ENCODE assay signal across 15 cellular contexts in the genomic region with DNA sequence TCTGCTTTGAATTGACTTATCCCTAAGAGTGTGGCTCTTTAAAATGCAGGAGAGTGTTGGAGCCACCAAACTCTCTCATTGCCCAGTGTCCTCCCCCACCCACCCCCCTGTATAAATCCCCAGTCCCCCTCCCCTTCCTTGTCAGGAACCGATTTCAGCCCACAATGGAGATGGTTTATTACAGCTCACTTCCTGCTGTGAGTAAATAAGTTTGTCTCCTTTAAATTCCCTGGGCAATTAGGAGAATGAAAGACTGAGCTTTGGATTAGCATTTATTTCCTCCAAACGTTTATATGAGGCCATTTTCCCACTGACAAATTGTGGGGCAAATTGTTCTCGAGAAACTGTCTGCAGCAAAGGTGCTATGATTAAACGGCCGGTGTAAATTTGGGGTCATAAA.
DNase-seq lines count a peak whose midpoint lies in the region; ATAC-seq and TF ChIP-seq lines count a peak whose summit lies in the region.
"Had no signal": no experiment of that assay in that cellular context is flagged by ENCODE, and none has a peak within 500 bp of the region (broad histone marks: within the 10 kb centered on the region; RNA-seq: fewer than 3 reads in every experiment).

No MANE protein-coding gene starts in this region.

- no peak overlapping the region for H3K9ac ChIP-seq in neural progenitor cell

- H3K4me3 Mint-ChIP-seq in GM23338 (no peak overlapping the region), neural progenitor cell (no peak overlapping the region)
- H3K4me3 Mint-ChIP-seq: T-helper 1 cell treated with Interleukin-12 subunit alpha and Interleukin-12 subunit beta and Interleukin-4 antibody, amounts not matched to agents 30 μg/mL and 1 μg/mL, for 36 hours had no signal

- H4K20me1 ChIP-seq in GM23338 (replicated peaks; ENCODE audit: insufficient read depth): no peaks in the 10 kb centered on the region
- H4K20me1 ChIP-seq in neural progenitor cell (ENCODE audit: low read depth): no peaks in the 10 kb centered on the region

- H3K4me3 ChIP-seq in GM23338 (no peak overlapping the region), neural progenitor cell (no peak overlapping the region), lower leg skin (ENCODE audit: low read depth, poor library complexity, severe bottlenecking) (no peak overlapping the region)
- H3K4me3 ChIP-seq: SJCRH30 had no signal

- H3K4me1 ChIP-seq in GM23338 (ENCODE audit: insufficient read depth): no peaks in the 10 kb centered on the region; the same call in 1 of the 2 replicates
- H3K4me1 ChIP-seq in neural progenitor cell: peaks cover 58% of the 10 kb centered on the region
- H3K4me1 ChIP-seq: SJCRH30 had no signal

- intact Hi-C loops in lower leg skin (cut with DNase I; ENCODE audit: low total_unique reads): no loop called here

- DNase-seq in GM23338 (ENCODE audit: low spot score): no peak
- DNase-seq in NCI-H146 treated with DMSO at 0.1 percent for 48 hours (lab: John Stamatoyannopoulos, UW; ENCODE audit: unreplicated experiment): peak; percentile 81
- peak; percentile 15 for DNase-seq in NCI-H82 treated with DMSO at 0.1 percent for 48 hours (lab: John Stamatoyannopoulos, UW; ENCODE audit: unreplicated experiment)
- peak; percentile 76 for DNase-seq in neural progenitor cell (ENCODE audit: low spot score)
- no peak for DNase-seq in lower leg skin (ENCODE audit: low spot score in 2 of 2)
- no peak for DNase-seq in activated CD4-positive, alpha-beta T cell treated with anti-CD3 and anti-CD28 coated beads for 1 hour
- DNase-seq in hepatic stellate cell (ENCODE audit: low spot score): no peak
- DNase-seq: AML-193, GOT3, NCI-H1092 treated with DMSO at 0.1 percent for 48 hours, NCI-H187, SJCRH30 had no signal

- H3K79me2 ChIP-seq in GM23338 (replicated peaks; ENCODE audit: insufficient read depth) (no peaks in the 10 kb centered on the region), neural progenitor cell (ENCODE audit: low read depth) (no peaks in the 10 kb centered on the region)

- WGBS in lower leg skin, 2 donors: 18 to 22% methylated on average over 5 of the region's 5 CpGs

- H3F3A ChIP-seq in GM23338 (replicated peaks; ENCODE audit: low read depth): no peaks in the 10 kb centered on the region
- H3F3A ChIP-seq in neural progenitor cell (ENCODE audit: low read depth): peaks cover 41% of the 10 kb centered on the region

- H3K9me3 Mint-ChIP-seq in GM23338 (peaks cover 22% of the 10 kb centered on the region), neural progenitor cell (peaks cover 5% of the 10 kb centered on the region)

- H3K27ac ChIP-seq in GM23338 (ENCODE audit: low read depth) (no peak overlapping the region), neural progenitor cell (peak overlapping the region; percentile 83)
- H3K27ac ChIP-seq: C4-2B, SJCRH30 had no signal

- H3K36me3 Mint-ChIP-seq in GM23338 (ENCODE audit: low read depth) (peaks cover 10% of the 10 kb centered on the region), neural progenitor cell (no peaks in the 10 kb centered on the region)

- H3K27me3 ChIP-seq in GM23338 (ENCODE audit: insufficient read depth) (no peaks in the 10 kb centered on the region), neural progenitor cell (no peaks in the 10 kb centered on the region)

- TF ChIP-seq POLR2A in lower leg skin (IDR thresholded peaks at IDR 0.05): no peak

- H3K4me1 Mint-ChIP-seq in GM23338: peaks cover 11% of the 10 kb centered on the region
- peaks cover 31% of the 10 kb centered on the region for H3K4me1 Mint-ChIP-seq in neural progenitor cell

- H3K9me3 ChIP-seq in neural progenitor cell (ENCODE audit: low read depth): no peaks in the 10 kb centered on the region
- H3K9me3 ChIP-seq: SJCRH30 had no signal

- H3K9me2 ChIP-seq in GM23338 (ENCODE audit: insufficient read depth): 0 out of 2 replicates have a peak, but pooled peaks cover 8% of the 10 kb centered on the region

- ATAC-seq in GM23338: no peak
- ATAC-seq: Panc1 had no signal

- H3K36me3 ChIP-seq in GM23338 (ENCODE audit: insufficient read depth) (no peaks in the 10 kb centered on the region), neural progenitor cell (no peaks in the 10 kb centered on the region)
- H3K36me3 ChIP-seq: SJCRH30 had no signal

- 0 out of 2 replicates have a peak overlapping the region, but pooled peaks have one; percentile 5 for H2AFZ ChIP-seq in GM23338
- no peak overlapping the region for H2AFZ ChIP-seq in neural progenitor cell (replicated peaks)

- H3K4me2 ChIP-seq in GM23338 (no peak overlapping the region), neural progenitor cell (peak overlapping the region; percentile 62)

- no peak for TF ChIP-seq CTCF in GM23338 (conservative IDR thresholded peaks at IDR 0.05; ENCODE audit: low read depth in 2 of 2)
- no peak for TF ChIP-seq CTCF in neural progenitor cell (IDR thresholded peaks at IDR 0.05)
- no peak for TF ChIP-seq CTCF in lower leg skin (IDR thresholded peaks at IDR 0.05)

- H3K27me3 Mint-ChIP-seq in GM23338 (ENCODE audit: insufficient read depth, low read depth, poor library complexity) (peaks cover 20% of the 10 kb centered on the region), neural progenitor cell (ENCODE audit: insufficient read depth, low read depth) (peaks cover 12% of the 10 kb centered on the region)

- H3K27ac Mint-ChIP-seq in GM23338 (no peak overlapping the region), neural progenitor cell (no peak overlapping the region)
- H3K27ac Mint-ChIP-seq: T-helper 1 cell treated with Interleukin-12 subunit alpha and Interleukin-12 subunit beta and Interleukin-4 antibody, amounts not matched to agents 30 μg/mL and 1 μg/mL, for 36 hours had no signal

TF ChIP-seq in GM23338, 12 proteins besides CTCF, POLR2A, EP300 and RAD21:
- TF ChIP-seq EZH2phosphoT487 (IDR thresholded peaks at IDR 0.05; ENCODE audit: unreplicated experiment): no peak
- no peak for TF ChIP-seq POLR2AphosphoS5 (IDR thresholded peaks at IDR 0.05; ENCODE audit: low read depth)
- TF ChIP-seq EZH2 (IDR thresholded peaks at IDR 0.05; ENCODE audit: low read depth, unreplicated experiment): no peak
- no peak for TF ChIP-seq STAT1 (IDR thresholded peaks at IDR 0.05; ENCODE audit: unreplicated experiment)
- TF ChIP-seq CREB1 (CRISPR knock-in tag; IDR thresholded peaks at IDR 0.05; ENCODE audit: low read depth): no peak
- TF ChIP-seq, protein P1, sequence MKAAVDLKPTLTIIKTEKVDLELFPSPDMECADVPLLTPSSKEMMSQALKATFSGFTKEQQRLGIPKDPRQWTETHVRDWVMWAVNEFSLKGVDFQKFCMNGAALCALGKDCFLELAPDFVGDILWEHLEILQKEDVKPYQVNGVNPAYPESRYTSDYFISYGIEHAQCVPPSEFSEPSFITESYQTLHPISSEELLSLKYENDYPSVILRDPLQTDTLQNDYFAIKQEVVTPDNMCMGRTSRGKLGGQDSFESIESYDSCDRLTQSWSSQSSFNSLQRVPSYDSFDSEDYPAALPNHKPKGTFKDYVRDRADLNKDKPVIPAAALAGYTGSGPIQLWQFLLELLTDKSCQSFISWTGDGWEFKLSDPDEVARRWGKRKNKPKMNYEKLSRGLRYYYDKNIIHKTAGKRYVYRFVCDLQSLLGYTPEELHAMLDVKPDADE (IDR thresholded peaks at IDR 0.05): no peak
- TF ChIP-seq ZNF331 (CRISPR knock-in tag; IDR thresholded peaks at IDR 0.05; ENCODE audit: low read depth): no peak
- no peak for TF ChIP-seq ZNF114 (CRISPR knock-in tag; IDR thresholded peaks at IDR 0.05)
- TF ChIP-seq JUNB (IDR thresholded peaks at IDR 0.05; ENCODE audit: unreplicated experiment): no peak

Comparison
In these comparisons a context has a peak if more than half of its experiments do, and no peak if none do; other contexts are left out.
1. DNase-seq: peak in NCI-H146 treated with DMSO at 0.1 percent for 48 hours (single experiment), NCI-H82 treated with DMSO at 0.1 percent for 48 hours (single experiment) and neural progenitor cell (single experiment); none in GM23338 (single experiment), lower leg skin (0 of 2), activated CD4-positive, alpha-beta T cell treated with anti-CD3 and anti-CD28 coated beads for 1 hour (single experiment) and hepatic stellate cell (single experiment).